Comparison of ENCODE assay signal across 20 cellular contexts in the genomic region with DNA sequence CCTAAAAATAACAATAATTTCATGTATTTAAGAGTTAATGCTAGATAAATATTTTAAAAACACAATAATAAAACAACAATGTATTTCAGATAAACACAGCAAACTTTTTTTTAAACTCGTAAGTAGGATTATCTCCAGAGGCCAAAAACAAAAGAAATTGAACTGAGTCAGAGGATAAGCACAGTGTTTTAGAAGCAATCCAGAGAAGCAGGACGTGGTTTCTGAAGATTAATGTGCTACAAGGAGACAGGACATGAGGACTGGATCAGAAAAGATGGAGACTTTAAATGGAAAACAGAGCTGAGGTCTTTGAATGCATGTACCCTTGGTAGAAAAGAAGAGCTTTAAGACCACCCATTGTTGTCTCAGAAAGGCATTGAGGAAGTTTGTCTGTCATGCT.
A peak's percentile ranks its signal among the peaks of the same experiment; 100 is the strongest.
DNase-seq lines count a peak whose midpoint lies in the region; ATAC-seq, FAIRE-seq and TF ChIP-seq lines count a peak whose summit lies in the region.
"Had no signal": no experiment of that assay in that cellular context is flagged by ENCODE, and none has a peak within 500 bp of the region (broad histone marks: within the 10 kb centered on the region; RNA-seq: fewer than 3 reads in every experiment).

No MANE protein-coding gene starts in this region.

- H3K4me2 ChIP-seq in mammary epithelial cell (ENCODE audit: insufficient read depth, low read depth, low read length) = no peak overlapping the region

- WGBS in mammary epithelial cell (ENCODE audit: low coverage, missing lambda C conversion rate) = 62% methylated on average over 2 of the region's 2 CpGs
- WGBS in heart left ventricle, 4 donors = 25 to 37% (median 31%) methylated on average over 2 of the region's 2 CpGs

- POLR2A ChIA-PET in MCF 10A (lab: Yijun Ruan, JAX) (no interaction called here), Caco-2 (lab: Charles Lee) (no interaction called here)

- no peaks in the 10 kb centered on the region for H3K79me2 ChIP-seq in mammary epithelial cell (ENCODE audit: insufficient read depth, low read length)

- in situ Hi-C loops in mammary epithelial cell (cut with MboI; ENCODE audit: low sequenced_read_pairs in 2 of 2) = no loop called here

- CTCF ChIA-PET in mammary epithelial cell (lab: Charles Lee; ENCODE audit: low non-redundant PET) (no interaction called here), MCF 10A (lab: Yijun Ruan, JAX) (interaction anchor here (0.7 to 1.1 kb wide), 2 partner anchors 27 to 50 kb away, joined by 3 to 4 read pairs; no protein-coding TSS in a partner anchor), Caco-2 (lab: Charles Lee) (no interaction called here)

- no peaks in the 10 kb centered on the region for H3K9me3 ChIP-seq in mammary epithelial cell (replicated peaks; ENCODE audit: insufficient read depth, low read length)
- peaks cover 0 to 9% (median 2%) of the 10 kb centered on the region in 12 donors for H3K9me3 ChIP-seq in heart left ventricle
- no peaks in the 10 kb centered on the region for H3K9me3 ChIP-seq in Caco-2

- peak; percentile 77 for FAIRE-seq in RCC 7860 (lab: Jason Lieb, UNC)
- FAIRE-seq: A204.1 had no signal

- H3K27me3 ChIP-seq in mammary epithelial cell (ENCODE audit: insufficient read depth, low read length) = no peaks in the 10 kb centered on the region
- H3K27me3 ChIP-seq in heart left ventricle = no peaks in the 10 kb centered on the region
- H3K27me3 ChIP-seq in Caco-2 (replicated peaks; ENCODE audit: control insufficient read depth, insufficient read depth, low read length) = no peaks in the 10 kb centered on the region

- H3K9ac ChIP-seq in mammary epithelial cell (ENCODE audit: insufficient read depth, low read length) = no peak overlapping the region

- dilution Hi-C loops in mammary epithelial cell (cut with HindIII; ENCODE audit: low sequenced_read_pairs) = no loop called here

- H3K4me3 ChIP-seq in mammary epithelial cell (replicated peaks in 1 of 3; ENCODE audit: insufficient read depth in 1 of 3, low read depth in 2 of 3, low read length in 3 of 3) = no peak overlapping the region
- H3K4me3 ChIP-seq in heart left ventricle = no peak overlapping the region
- H3K4me3 ChIP-seq in Caco-2 (ENCODE audit: low read depth, low read length) = no peak overlapping the region

- H3K4me3 Mint-ChIP-seq in MCF 10A (ENCODE audit: unreplicated experiment) = no peak overlapping the region
- H3K4me3 Mint-ChIP-seq in Caco-2 (ENCODE audit: unreplicated experiment) = no peak overlapping the region
- H3K4me3 Mint-ChIP-seq: CD4-positive, alpha-beta T cell; H9; IgD-negative memory B cell had no signal

- no peaks in the 10 kb centered on the region for H4K20me1 ChIP-seq in mammary epithelial cell (ENCODE audit: insufficient read depth, low read length)

- TF ChIP-seq CTCF in mammary epithelial cell (conservative IDR thresholded peaks at IDR 0.05 in 1 of 2, IDR thresholded peaks at IDR 0.05 in 1 of 2; ENCODE audit: extremely low read depth in 1 of 2, insufficient read depth in 1 of 2, low read depth in 1 of 2, low read length in 2 of 2) (no peak), MCF 10A (IDR thresholded peaks at IDR 0.05; ENCODE audit: unreplicated experiment) (no peak), heart left ventricle (IDR thresholded peaks at IDR 0.05) (no peak), Caco-2 (IDR thresholded peaks at IDR 0.05; ENCODE audit: insufficient read depth in 1 of 2, low read depth in 1 of 2, low read length in 1 of 2, severe bottlenecking in 1 of 2, unreplicated experiment in 1 of 2) (no peak)

- H3K27ac ChIP-seq in mammary epithelial cell (ENCODE audit: insufficient read depth, low read depth, low read length) (no peak overlapping the region), heart left ventricle (no peak overlapping the region)

- no peak for TF ChIP-seq POLR2A in heart left ventricle (IDR thresholded peaks at IDR 0.05)

- intact Hi-C loops in mammary epithelial cell (cut with micrococcal nuclease) (no loop called here), MCF 10A (cut with micrococcal nuclease) (no loop called here), heart left ventricle (cut with DNase I) (no loop called here), Caco-2 (cut with micrococcal nuclease; ENCODE audit: unreplicated experiment) (no loop called here)

- H3K9me3 Mint-ChIP-seq in MCF 10A (ENCODE audit: unreplicated experiment) = no peaks in the 10 kb centered on the region
- H3K9me3 Mint-ChIP-seq in Caco-2 (ENCODE audit: unreplicated experiment) = no peaks in the 10 kb centered on the region
- H3K9me3 Mint-ChIP-seq: CD4-positive, alpha-beta T cell; IgD-negative memory B cell had no signal

- H3K27ac Mint-ChIP-seq in MCF 10A (ENCODE audit: low read depth, unreplicated experiment) (no peak overlapping the region), Caco-2 (ENCODE audit: unreplicated experiment) (no peak overlapping the region)
- H3K27ac Mint-ChIP-seq: CD4-positive, alpha-beta T cell; IgD-negative memory B cell had no signal

- DNase-seq in mammary epithelial cell = peak; percentile 6
- no peak for DNase-seq in MCF 10A (ENCODE audit: unreplicated experiment)
- DNase-seq in RCC 7860 (ENCODE audit: low spot score) = peak; percentile 34
- peak; percentile 18 for DNase-seq in iris pigment epithelial cell (ENCODE audit: low read depth)
- no peak for DNase-seq in DMS153 (lab: John Stamatoyannopoulos, UW)
- DNase-seq in heart left ventricle = no peak
- no peak for DNase-seq in Caco-2
- DNase-seq: AML-193; CD4-positive, alpha-beta T cell; DND-41; H9; NCI-H1048; NCI-H1694; NCI-H2107; NCI-H69; PC-3 had no signal

- H3K4me1 Mint-ChIP-seq in MCF 10A (ENCODE audit: insufficient read depth, unreplicated experiment) (no peaks in the 10 kb centered on the region), Caco-2 (ENCODE audit: low read depth, unreplicated experiment) (no peaks in the 10 kb centered on the region)
- H3K4me1 Mint-ChIP-seq: IgD-negative memory B cell had no signal

- ATAC-seq in GM18909 (IDR thresholded peaks at IDR 0.05; ENCODE audit: poor library complexity, unreplicated experiment) = no peak
- no peak for ATAC-seq in heart left ventricle
- ATAC-seq: PC-3, Right ventricle myocardium inferior had no signal

- peak overlapping the region; percentile 67 for H2AFZ ChIP-seq in mammary epithelial cell (ENCODE audit: low read depth, low read length)

- no peaks in the 10 kb centered on the region for H3K36me3 ChIP-seq in mammary epithelial cell (ENCODE audit: insufficient read depth, low read length)
- H3K36me3 ChIP-seq in heart left ventricle = no peaks in the 10 kb centered on the region
- H3K36me3 ChIP-seq in Caco-2 (ENCODE audit: control insufficient read depth, insufficient read depth, low read length) = no peaks in the 10 kb centered on the region

- H3K36me3 Mint-ChIP-seq in MCF 10A (ENCODE audit: insufficient read depth, unreplicated experiment) (no peaks in the 10 kb centered on the region), Caco-2 (ENCODE audit: insufficient read depth, unreplicated experiment) (no peaks in the 10 kb centered on the region)

- no TSS peak for BruUV-seq in mammary epithelial cell (replicated peaks; lab: Mats Ljungman, UMichigan)
- no TSS peak for BruUV-seq in MCF 10A (replicated peaks; lab: Mats Ljungman, UMichigan)
- no TSS peak for BruUV-seq in Caco-2 (replicated peaks; lab: Mats Ljungman, UMichigan)

- H3K4me1 ChIP-seq in mammary epithelial cell (ENCODE audit: insufficient read depth, low read length) (no peaks in the 10 kb centered on the region), heart left ventricle (no peaks in the 10 kb centered on the region), Caco-2 (no peaks in the 10 kb centered on the region)

- H3K27me3 Mint-ChIP-seq in MCF 10A (ENCODE audit: insufficient read depth, unreplicated experiment) (no peaks in the 10 kb centered on the region), Caco-2 (ENCODE audit: insufficient read depth, unreplicated experiment) (no peaks in the 10 kb centered on the region)
- H3K27me3 Mint-ChIP-seq: CD4-positive, alpha-beta T cell; IgD-negative memory B cell had no signal

Comparison
In these comparisons a context has a peak if more than half of its experiments do, and no peak if none do; other contexts are left out.
1. DNase-seq: peak in mammary epithelial cell (single experiment), RCC 7860 (single experiment) and iris pigment epithelial cell (single experiment); none in MCF 10A (single experiment), DMS153 (single experiment), heart left ventricle (0 of 5) and Caco-2 (0 of 2).